In the genomic region with DNA sequence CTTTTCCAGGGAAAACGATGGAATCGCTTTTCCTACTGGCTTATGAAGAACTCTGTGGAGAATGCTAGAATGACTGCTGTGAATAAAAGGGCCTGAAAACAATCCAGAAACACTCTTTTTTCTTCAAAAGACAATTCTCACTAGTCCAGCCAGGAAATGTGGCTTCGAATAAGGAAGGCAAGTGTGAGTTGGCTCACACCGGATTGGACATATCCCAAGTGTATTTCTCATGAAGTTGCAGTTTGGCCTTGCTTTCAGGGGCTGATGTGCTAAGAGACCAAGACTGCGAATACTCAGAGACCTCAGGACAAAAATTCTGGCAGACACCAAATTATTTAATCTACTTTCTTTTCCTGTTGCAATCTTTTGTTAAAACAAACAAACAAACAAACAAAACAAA, we compare ENCODE assay signal across 12 cellular contexts. TPM values are rescaled to one million over a fixed set of nuclear protein-coding genes. Genes with fewer than 3 reads are reported as not detected.
DNase-seq lines count a peak whose midpoint lies in the region; ATAC-seq and TF ChIP-seq lines count a peak whose summit lies in the region.
"Had no signal": no experiment of that assay in that cellular context is flagged by ENCODE, and none has a peak within 500 bp of the region (broad histone marks: within the 10 kb centered on the region; RNA-seq: fewer than 3 reads in every experiment).

No MANE protein-coding gene starts in this region.

- intact Hi-C loops in right cardiac atrium (cut with DNase I), result no loop called here

- POLR2A ChIA-PET in activated CD4-positive, alpha-beta memory T cell treated with anti-CD3 and anti-CD28 coated beads, Interleukin-2, amount 10 ng/mL, durations not matched to agents 7 days and 5 days (lab: Charles Lee), result no interaction called here

- H3K4me1 Mint-ChIP-seq in activated CD4-positive, alpha-beta memory T cell treated with anti-CD3 and anti-CD28 coated beads, Interleukin-2, amount 10 ng/mL, durations not matched to agents 7 days and 5 days, result no peaks in the 10 kb centered on the region

- H3K9ac ChIP-seq in GM23248, result peak overlapping the region; percentile 7; the same call in 1 of the 2 replicates

- H3K4me1 ChIP-seq in GM23248 (ENCODE audit: insufficient read depth), result peaks cover 19% of the 10 kb centered on the region
- peaks cover 3% of the 10 kb centered on the region for H3K4me1 ChIP-seq in right cardiac atrium (ENCODE audit: control insufficient read depth, insufficient read depth, low read length)

- CTCF ChIA-PET in activated CD4-positive, alpha-beta memory T cell treated with anti-CD3 and anti-CD28 coated beads, Interleukin-2, amount 10 ng/mL, durations not matched to agents 7 days and 5 days (lab: Charles Lee), result no interaction called here

- no peak overlapping the region for H3K27ac Mint-ChIP-seq in activated CD4-positive, alpha-beta memory T cell treated with anti-CD3 and anti-CD28 coated beads, Interleukin-2, amount 10 ng/mL, durations not matched to agents 7 days and 5 days

- no peaks in the 10 kb centered on the region for H3K9me3 ChIP-seq in GM23248 (ENCODE audit: low read depth)
- no peaks in the 10 kb centered on the region for H3K9me3 ChIP-seq in right cardiac atrium (ENCODE audit: control insufficient read depth, low read length)

- H3K4me3 ChIP-seq in GM23248 (no peak overlapping the region), coronary artery (no peak overlapping the region), right cardiac atrium (ENCODE audit: low read length) (no peak overlapping the region), skeletal muscle cell (ENCODE audit: low read depth, low read length) (no peak overlapping the region)

- no peaks in the 10 kb centered on the region for H3K9me2 ChIP-seq in GM23248 (ENCODE audit: insufficient read depth)

- H3K27me3 Mint-ChIP-seq in activated CD4-positive, alpha-beta memory T cell treated with anti-CD3 and anti-CD28 coated beads, Interleukin-2, amount 10 ng/mL, durations not matched to agents 7 days and 5 days, result no peaks in the 10 kb centered on the region

- in situ Hi-C loops in GM23248 (cut with MboI), result no loop called here

- no peak for TF ChIP-seq CTCF in coronary artery (IDR thresholded peaks at IDR 0.05)

- H3K27me3 ChIP-seq in GM23248 (replicated peaks; ENCODE audit: insufficient read depth) (no peaks in the 10 kb centered on the region), right cardiac atrium (ENCODE audit: control insufficient read depth, insufficient read depth) (no peaks in the 10 kb centered on the region)

- H3K4me3 Mint-ChIP-seq in activated CD4-positive, alpha-beta memory T cell treated with anti-CD3 and anti-CD28 coated beads, Interleukin-2, amount 10 ng/mL, durations not matched to agents 7 days and 5 days, result no peak overlapping the region

- ATAC-seq in right cardiac atrium (peak; percentile 71 to 89), HG02642 (IDR thresholded peaks at IDR 0.05; ENCODE audit: poor library complexity, unreplicated experiment) (no peak)

- no peak overlapping the region for H2AFZ ChIP-seq in GM23248

- WGBS in GM23248 (ENCODE audit: low coverage in 1 of 2, low lambda C conversion rate in 2 of 2, missing lambda C conversion rate in 2 of 2), 2 experiments, result 24 to 27% methylated on average over 5 of the region's 5 CpGs
- 36% methylated on average over 5 of the region's 5 CpGs for WGBS in right cardiac atrium

- H3K4me2 ChIP-seq in GM23248 (ENCODE audit: unreplicated experiment), result peak overlapping the region; percentile 40

- H3K79me2 ChIP-seq in GM23248 (ENCODE audit: insufficient read depth), result no peaks in the 10 kb centered on the region

- no peaks in the 10 kb centered on the region for H4K20me1 ChIP-seq in GM23248 (ENCODE audit: insufficient read depth)

- 0 out of 2 replicates have a peak, but pooled peaks cover 7% of the 10 kb centered on the region for H3F3A ChIP-seq in GM23248 (ENCODE audit: insufficient read depth)

- DNase-seq in GM23248 (peak; percentile 61), coronary artery (ENCODE audit: low spot score) (no peak), right cardiac atrium (peak in 2 of 3 donors; percentile 31 to 59), skeletal muscle cell (ENCODE audit: low read depth) (peak; percentile 59), HuH-7 (ENCODE audit: low spot score) (no peak)
- no peak for DNase-seq in activated CD4-positive, alpha-beta memory T cell treated with anti-CD3 and anti-CD28 coated beads, Interleukin-2, amount 10 ng/mL, durations not matched to agents 7 days and 5 days
- no peak for DNase-seq in stimulated activated CD4-positive, alpha-beta T cell treated with anti-CD3 and anti-CD28 coated beads, Interleukin-4, amount 100 ng/mL, for 24 hours
- DNase-seq: activated effector memory CD4-positive, alpha-beta T cell treated with Interleukin-2 at 50 U/mL for 16 hours; effector CD4-positive, alpha-beta T cell; islet precursor cell; NCI-H1417 had no signal

- H3K36me3 ChIP-seq in GM23248 (ENCODE audit: low read depth), result no peaks in the 10 kb centered on the region

- H3K27ac ChIP-seq in GM23248 (no peak overlapping the region), coronary artery (peak overlapping the region; percentile 14 to 31), right cardiac atrium (ENCODE audit: low read length) (no peak overlapping the region)

- peaks cover 2% of the 10 kb centered on the region for H3K9me3 Mint-ChIP-seq in activated CD4-positive, alpha-beta memory T cell treated with anti-CD3 and anti-CD28 coated beads, Interleukin-2, amount 10 ng/mL, durations not matched to agents 7 days and 5 days

- H3K36me3 Mint-ChIP-seq in activated CD4-positive, alpha-beta memory T cell treated with anti-CD3 and anti-CD28 coated beads, Interleukin-2, amount 10 ng/mL, durations not matched to agents 7 days and 5 days (ENCODE audit: low read depth), result no peaks in the 10 kb centered on the region

RNA-seq across cellular contexts. Expression of a gene that starts 54.0 kb away (rescaled TPM):
- total RNA-seq in GM23248 (2014; rRNA removed; shearing (Covaris generic)), result 0.51 and 0.76 TPM in 2 replicates
- polyA plus RNA-seq in GM23248 (2016; fragmentation: Nextera tagmentation; extraction: Ambion mirVana) (1.8 and 2.6 TPM in 2 replicates), right cardiac atrium (2.7 TPM)
- 10 to 100 TPM in 2 of 4 donors, 1 to 10 TPM in 2; 9.5 to 13.8 (median 11.6) TPM for total RNA-seq in right cardiac atrium
- not detected for total RNA-seq in activated CD4-positive, alpha-beta memory T cell treated with anti-CD3 and anti-CD28 coated beads, Interleukin-2, amount 10 ng/mL, durations not matched to agents 7 days and 5 days

Comparison
In these comparisons a context has a peak if more than half of its experiments do, and no peak if none do; other contexts are left out.
1. DNase-seq: peak in GM23248 (single experiment), right cardiac atrium (2 of 3) and skeletal muscle cell (single experiment); none in coronary artery (single experiment), activated CD4-positive, alpha-beta memory T cell treated with anti-CD3 and anti-CD28 coated beads, Interleukin-2, amount 10 ng/mL, durations not matched to agents 7 days and 5 days (single experiment), stimulated activated CD4-positive, alpha-beta T cell treated with anti-CD3 and anti-CD28 coated beads, Interleukin-4, amount 100 ng/mL, for 24 hours (single experiment) and HuH-7 (single experiment).
2. H3K27ac ChIP-seq: peak in coronary artery (2 of 2); none in GM23248 (single experiment) and right cardiac atrium (single experiment).